Comparison of ENCODE assay signal across 29 cellular contexts in genomic region chr7:41975854-41976253, GRCh38.
A peak's percentile ranks its signal among the peaks of the same experiment; 100 is the strongest.
DNase-seq lines count a peak whose midpoint lies in the region; ATAC-seq and TF ChIP-seq lines count a peak whose summit lies in the region.
"Had no signal": no experiment of that assay in that cellular context is flagged by ENCODE, and none has a peak within 500 bp of the region (broad histone marks: within the 10 kb centered on the region; RNA-seq: fewer than 3 reads in every experiment).

No MANE protein-coding gene starts in this region.

- ATAC-seq in PC-3, result no peak
- ATAC-seq: activated CD4-positive, alpha-beta T cell treated with anti-CD3 and anti-CD28 coated beads for 36 hours; left colon had no signal

- H3K4me1 ChIP-seq in PC-3 (ENCODE audit: insufficient read depth, low read length), result peaks cover 3% of the 10 kb centered on the region; the same call in 1 of the 2 replicates

- H3K36me3 ChIP-seq in PC-3 (ENCODE audit: low read depth, low read length), result peaks cover 3% of the 10 kb centered on the region; the same call in 1 of the 2 replicates

- no peaks in the 10 kb centered on the region for H3K9me2 ChIP-seq in PC-3 (replicated peaks; ENCODE audit: low read length)

- H3K79me2 ChIP-seq in PC-3 (ENCODE audit: low read length), result no peaks in the 10 kb centered on the region

- H3K4me3 ChIP-seq in fibroblast of the aortic adventitia (ENCODE audit: low read depth, low read length) (no peak overlapping the region), skeletal muscle cell (ENCODE audit: low read depth, low read length) (no peak overlapping the region), PC-3 (ENCODE audit: low read length) (no peak overlapping the region)
- H3K4me3 ChIP-seq: coronary artery, testis had no signal

- no peaks in the 10 kb centered on the region for H3F3A ChIP-seq in PC-3 (ENCODE audit: low read length, unreplicated experiment)

- TF ChIP-seq CTCF in fibroblast of the aortic adventitia (IDR thresholded peaks at IDR 0.05; ENCODE audit: insufficient read depth, low read length), result no peak
- no peak for TF ChIP-seq CTCF in PC-3 (conservative IDR thresholded peaks at IDR 0.05; ENCODE audit: low read depth, low read length)

- DNase-seq in HCEC 1CT (peak; percentile 50), amniotic epithelial cell (ENCODE audit: low read depth) (peak; percentile 75), fibroblast of the aortic adventitia (ENCODE audit: low read depth) (peak; percentile 43), skeletal muscle cell (ENCODE audit: low read depth) (peak; percentile 39), NCI-H345 (lab: John Stamatoyannopoulos, UW) (no peak), PC-3 (no peak), HEK293T (ENCODE audit: extremely low spot score) (no peak)
- DNase-seq: ACHN; activated CD4-positive, alpha-beta T cell treated with anti-CD3 and anti-CD28 coated beads for 36 hours; activated effector memory CD4-positive, alpha-beta T cell treated with anti-CD3 and anti-CD28 coated beads, Interleukin-2, amount 50 U/mL, for 16 hours; activated T-cell treated with anti-CD3 and anti-CD28 coated beads, Interleukin-2, amount 50 U/mL, for 1 hour; aorta; DMS 273 treated with DMSO at 0.1 percent for 48 hours; effector CD8-positive, alpha-beta T cell; EL; hypothalamus; immature natural killer cell; KBM-7; left colon; NCI-H1436 treated with DMSO at 0.1 percent for 48 hours; NCI-H2081 treated with DMSO at 0.1 percent for 48 hours; NCI-H82; nephron progenitor cell; stimulated activated CD4-positive, alpha-beta T cell treated with anti-CD3 and anti-CD28 coated beads, Interleukin-1b, Interleukin-23, amount 100 ng/mL, for 48 hours; stimulated activated naive CD4-positive, alpha-beta T cell treated with Interleukin-2 at 50 U/mL for 16 hours; SW 1271; testis had no signal

- no peaks in the 10 kb centered on the region for H3K27me3 ChIP-seq in PC-3 (ENCODE audit: low read length)
- H3K27me3 ChIP-seq: testis had no signal

- no peak overlapping the region for H2AFZ ChIP-seq in PC-3 (ENCODE audit: low read length)

- no peaks in the 10 kb centered on the region for H3K9me3 ChIP-seq in PC-3 (ENCODE audit: low read length)
- H3K9me3 ChIP-seq: testis had no signal

- CTCF ChIA-PET in PC-3 (lab: Charles Lee), result interaction anchor here (1.3 kb wide), 1 partner anchor 20 kb away, joined by 4 read pairs; no protein-coding TSS in a partner anchor
- CTCF ChIA-PET in HEK293T (lab: Yijun Ruan, JAX), result no interaction called here

- intact Hi-C loops in PC-3 (cut with micrococcal nuclease), result loop anchor here (2.0 kb wide), 1 partner anchor 715 kb away; no protein-coding TSS in a partner anchor

- H3K4me2 ChIP-seq in PC-3 (ENCODE audit: low read length), result no peak overlapping the region

- no peaks in the 10 kb centered on the region for H4K20me1 ChIP-seq in PC-3 (ENCODE audit: low read length)

- no TSS peak for BruUV-seq in PC-3 (replicated peaks; lab: Mats Ljungman, UMichigan)

- H3K9ac ChIP-seq in PC-3 (ENCODE audit: low read length), result no peak overlapping the region

- POLR2A ChIA-PET in PC-3 (lab: Charles Lee; ENCODE audit: unreplicated experiment) (no interaction called here), HEK293T (lab: Yijun Ruan, JAX) (no interaction called here)

- no peak overlapping the region for H3K27ac ChIP-seq in PC-3 (ENCODE audit: low read length)
- H3K27ac ChIP-seq: testis, VCaP had no signal

TF ChIP-seq in HEK293T, 16 proteins besides CTCF, POLR2A, EP300 and RAD21:
- TF ChIP-seq ZNF384 (IDR thresholded peaks at IDR 0.05), result no peak
- no peak for TF ChIP-seq TARDBP (IDR thresholded peaks at IDR 0.05)
- TF ChIP-seq ARNT (IDR thresholded peaks at IDR 0.05), result no peak
- TF ChIP-seq PKNOX1 (IDR thresholded peaks at IDR 0.05), result no peak
- no peak for TF ChIP-seq FOXK2 (IDR thresholded peaks at IDR 0.05)
- no peak for TF ChIP-seq CTBP1 (IDR thresholded peaks at IDR 0.05; ENCODE audit: borderline replicate concordance)
- TF ChIP-seq BHLHE40 (IDR thresholded peaks at IDR 0.05; ENCODE audit: borderline replicate concordance), result no peak

Comparison
In these comparisons a context has a peak if more than half of its experiments do, and no peak if none do; other contexts are left out.
1. DNase-seq: peak in HCEC 1CT (single experiment), amniotic epithelial cell (single experiment), fibroblast of the aortic adventitia (single experiment) and skeletal muscle cell (single experiment); none in NCI-H345 (single experiment), PC-3 (single experiment) and HEK293T (single experiment).